ENCODE assay signal across 14 cellular contexts in the genomic region with DNA sequence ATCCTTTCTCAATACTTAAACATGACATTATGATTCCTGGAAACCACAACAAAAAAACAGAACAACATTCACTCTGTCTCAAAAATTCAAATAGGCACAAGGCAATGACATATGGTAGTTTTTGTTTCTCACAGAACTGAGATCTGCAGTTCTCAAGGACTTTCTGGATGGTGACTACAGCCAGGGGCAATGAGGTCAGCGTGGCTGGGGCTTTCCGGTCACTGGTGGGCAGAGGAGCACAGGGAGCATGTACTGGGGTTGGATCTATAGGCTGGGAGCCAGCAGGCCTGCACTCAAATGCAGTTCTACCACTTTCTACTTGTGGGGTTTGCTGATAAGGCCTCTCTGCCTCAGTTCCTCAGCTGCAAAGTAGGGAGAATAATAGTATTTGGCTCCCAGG.
DNase-seq lines count a peak whose midpoint lies in the region; ATAC-seq, FAIRE-seq and TF ChIP-seq lines count a peak whose summit lies in the region.
"Had no signal": no experiment of that assay in that cellular context is flagged by ENCODE, and none has a peak within 500 bp of the region (broad histone marks: within the 10 kb centered on the region; RNA-seq: fewer than 3 reads in every experiment).

No MANE protein-coding gene starts in this region.

- H3K27me3 Mint-ChIP-seq in T-helper 17 cell, result peaks cover 38% of the 10 kb centered on the region
- H3K27me3 Mint-ChIP-seq in GM23338 (ENCODE audit: insufficient read depth, low read depth, poor library complexity), result peaks cover 58% of the 10 kb centered on the region

- H3K9me3 ChIP-seq in T-helper 17 cell (ENCODE audit: control insufficient read depth, low read length, poor library complexity, severe bottlenecking) (no peaks in the 10 kb centered on the region), smooth muscle cell (replicated peaks; ENCODE audit: low read depth) (no peaks in the 10 kb centered on the region)
- H3K9me3 ChIP-seq: suprapubic skin had no signal

- no peaks in the 10 kb centered on the region for H3K36me3 Mint-ChIP-seq in T-helper 17 cell (ENCODE audit: low read depth)
- H3K36me3 Mint-ChIP-seq in GM23338 (ENCODE audit: low read depth), result no peaks in the 10 kb centered on the region

- H3K9me3 Mint-ChIP-seq in GM23338, result no peaks in the 10 kb centered on the region
- H3K9me3 Mint-ChIP-seq: activated naive CD4-positive, alpha-beta T cell treated with anti-CD3 and anti-CD28 coated beads for 36 hours had no signal

- H4K20me1 ChIP-seq in smooth muscle cell (ENCODE audit: low read depth) (no peaks in the 10 kb centered on the region), GM23338 (replicated peaks; ENCODE audit: insufficient read depth) (peaks cover 26% of the 10 kb centered on the region)

- peaks cover 6% of the 10 kb centered on the region for H3K4me1 ChIP-seq in smooth muscle cell (ENCODE audit: low read depth)
- H3K4me1 ChIP-seq in GM23338 (ENCODE audit: insufficient read depth), result peaks cover 22% of the 10 kb centered on the region

- H3K27me3 ChIP-seq in smooth muscle cell (ENCODE audit: low read depth) (no peaks in the 10 kb centered on the region), GM23338 (ENCODE audit: insufficient read depth) (peaks cover 70% of the 10 kb centered on the region)

- H2AFZ ChIP-seq in smooth muscle cell (ENCODE audit: low read depth), result no peak overlapping the region
- no peak overlapping the region for H2AFZ ChIP-seq in GM23338

- H3K9ac ChIP-seq in smooth muscle cell (ENCODE audit: low read depth), result no peak overlapping the region

- no peaks in the 10 kb centered on the region for H3K9me2 ChIP-seq in GM23338 (ENCODE audit: insufficient read depth)

- no peak overlapping the region for H3K4me3 Mint-ChIP-seq in T-helper 17 cell
- no peak overlapping the region for H3K4me3 Mint-ChIP-seq in GM23338
- H3K4me3 Mint-ChIP-seq: activated naive CD4-positive, alpha-beta T cell treated with anti-CD3 and anti-CD28 coated beads for 36 hours had no signal

- no peaks in the 10 kb centered on the region for H3K79me2 ChIP-seq in smooth muscle cell (ENCODE audit: low read depth)
- H3K79me2 ChIP-seq in GM23338 (replicated peaks; ENCODE audit: insufficient read depth), result no peaks in the 10 kb centered on the region

- peak overlapping the region; percentile 75 for H3K27ac Mint-ChIP-seq in T-helper 17 cell
- no peak overlapping the region for H3K27ac Mint-ChIP-seq in GM23338
- H3K27ac Mint-ChIP-seq: activated naive CD4-positive, alpha-beta T cell treated with anti-CD3 and anti-CD28 coated beads for 36 hours had no signal

- H3K4me1 Mint-ChIP-seq in T-helper 17 cell, result no peaks in the 10 kb centered on the region
- H3K4me1 Mint-ChIP-seq in GM23338, result peaks cover 36% of the 10 kb centered on the region

- H3K4me2 ChIP-seq in smooth muscle cell (peak overlapping the region; percentile 82), GM23338 (no peak overlapping the region)

- no peaks in the 10 kb centered on the region for H3K36me3 ChIP-seq in smooth muscle cell (ENCODE audit: low read depth)
- H3K36me3 ChIP-seq in GM23338 (ENCODE audit: insufficient read depth), result no peaks in the 10 kb centered on the region
- H3K36me3 ChIP-seq: suprapubic skin had no signal

- peaks cover 20% of the 10 kb centered on the region for H3F3A ChIP-seq in smooth muscle cell (ENCODE audit: low read depth)
- peaks cover 7% of the 10 kb centered on the region for H3F3A ChIP-seq in GM23338 (replicated peaks; ENCODE audit: low read depth)

- TF ChIP-seq CTCF in GM12865 (IDR thresholded peaks at IDR 0.05; ENCODE audit: insufficient read depth, low read depth, low read length, missing control alignments) (no peak), fibroblast of villous mesenchyme (IDR thresholded peaks at IDR 0.05; ENCODE audit: insufficient read depth, low read depth, low read length) (no peak), smooth muscle cell (IDR thresholded peaks at IDR 0.05; ENCODE audit: borderline replicate concordance, insufficient read depth, poor library complexity, severe bottlenecking) (no peak), GM23338 (conservative IDR thresholded peaks at IDR 0.05; ENCODE audit: low read depth in 2 of 2) (no peak)

- 57% methylated on average over 2 of the region's 2 CpGs for WGBS in smooth muscle cell (ENCODE audit: low lambda C conversion rate)

- no peak overlapping the region for H3K4me3 ChIP-seq in GM12865 (ENCODE audit: low read depth, low read length)
- H3K4me3 ChIP-seq in fibroblast of villous mesenchyme (ENCODE audit: low read depth, low read length), result no peak overlapping the region
- H3K4me3 ChIP-seq in smooth muscle cell, result no peak overlapping the region
- H3K4me3 ChIP-seq in GM23338, result no peak overlapping the region
- H3K4me3 ChIP-seq: dorsolateral prefrontal cortex, suprapubic skin had no signal

- no peak for ATAC-seq in T-helper 17 cell
- no peak for ATAC-seq in GM23338

- peak overlapping the region; percentile 92 for H3K27ac ChIP-seq in smooth muscle cell (ENCODE audit: low read depth)
- no peak overlapping the region for H3K27ac ChIP-seq in GM23338 (ENCODE audit: low read depth)
- H3K27ac ChIP-seq: dorsolateral prefrontal cortex, suprapubic skin had no signal

- peak; percentile 15 for DNase-seq in GM12865 (ENCODE audit: low read depth)
- no peak for DNase-seq in T-helper 17 cell
- peak; percentile 48 for DNase-seq in fibroblast of villous mesenchyme (ENCODE audit: low read depth)
- DNase-seq in smooth muscle cell (lab: John Stamatoyannopoulos, UW; ENCODE audit: unreplicated experiment), result no peak
- no peak for DNase-seq in AML-193 (lab: John Stamatoyannopoulos, UW)
- DNase-seq in H54 (ENCODE audit: insufficient read length, low spot score), result no peak
- DNase-seq in T-helper 1 cell, result no peak
- no peak for DNase-seq in GM23338 (ENCODE audit: low spot score)
- DNase-seq: dorsolateral prefrontal cortex, glutamatergic neuron, NCI-H2171 treated with DMSO at 0.1 percent for 48 hours had no signal

- no peak for FAIRE-seq in H54 (lab: Jason Lieb, UNC)
- FAIRE-seq: D721Med had no signal

- no peak for TF ChIP-seq POLR2A in H54 (IDR thresholded peaks at IDR 0.05; ENCODE audit: low read depth, low read length)

TF ChIP-seq in GM23338, 12 proteins besides CTCF, POLR2A, EP300 and RAD21:
- TF ChIP-seq NANOG (IDR thresholded peaks at IDR 0.05; ENCODE audit: borderline replicate concordance) (no peak), CREB1 (CRISPR knock-in tag; IDR thresholded peaks at IDR 0.05; ENCODE audit: low read depth) (no peak), POLR2AphosphoS5 (IDR thresholded peaks at IDR 0.05; ENCODE audit: low read depth) (no peak), ZNF331 (CRISPR knock-in tag; IDR thresholded peaks at IDR 0.05; ENCODE audit: low read depth) (no peak)

Comparison
In these comparisons a context has a peak if more than half of its experiments do, and no peak if none do; other contexts are left out.
1. DNase-seq: peak in GM12865 (single experiment) and fibroblast of villous mesenchyme (single experiment); none in T-helper 17 cell (0 of 3), smooth muscle cell (single experiment), AML-193 (0 of 2), H54 (single experiment), T-helper 1 cell (0 of 5) and GM23338 (single experiment).